In genomic region chr20:44959896-44960852, GRCh38 we compare ENCODE assay signal across 1 cellular context.
TF ChIP-seq lines count a peak whose summit lies in the region.

Gene TOMM34, minus strand, starts transcription at chr20:44960397. Its CDS starts 64 bp downstream, at chr20:44960333.

TF ChIP-seq in K562, 482 proteins besides CTCF, POLR2A, EP300 and RAD21 (continued from another document and continues in another):
- TF ChIP-seq RFX7 (CRISPR knock-in tag; IDR thresholded peaks at IDR 0.05) = no peak
- TF ChIP-seq EP400 (IDR thresholded peaks at IDR 0.05) = peak; percentile 89
- TF ChIP-seq ZNF239 (CRISPR knock-in tag; IDR thresholded peaks at IDR 0.05) = no peak
- TF ChIP-seq CREM (IDR thresholded peaks at IDR 0.05; ENCODE audit: low read depth) = peak; percentile 88
- TF ChIP-seq ZNF780A (CRISPR knock-in tag; IDR thresholded peaks at IDR 0.05) = no peak
- TF ChIP-seq ZKSCAN1 (IDR thresholded peaks at IDR 0.05; ENCODE audit: low read depth, low read length) = no peak
- no peak for TF ChIP-seq ZNF24 (IDR thresholded peaks at IDR 0.05)
- TF ChIP-seq, protein P1, sequence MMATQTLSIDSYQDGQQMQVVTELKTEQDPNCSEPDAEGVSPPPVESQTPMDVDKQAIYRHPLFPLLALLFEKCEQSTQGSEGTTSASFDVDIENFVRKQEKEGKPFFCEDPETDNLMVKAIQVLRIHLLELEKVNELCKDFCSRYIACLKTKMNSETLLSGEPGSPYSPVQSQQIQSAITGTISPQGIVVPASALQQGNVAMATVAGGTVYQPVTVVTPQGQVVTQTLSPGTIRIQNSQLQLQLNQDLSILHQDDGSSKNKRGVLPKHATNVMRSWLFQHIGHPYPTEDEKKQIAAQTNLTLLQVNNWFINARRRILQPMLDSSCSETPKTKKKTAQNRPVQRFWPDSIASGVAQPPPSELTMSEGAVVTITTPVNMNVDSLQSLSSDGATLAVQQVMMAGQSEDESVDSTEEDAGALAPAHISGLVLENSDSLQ (IDR thresholded peaks at IDR 0.05) = no peak
- TF ChIP-seq SUPT5H (IDR thresholded peaks at IDR 0.05) = peak; percentile 86
- no peak for TF ChIP-seq XRCC4 (IDR thresholded peaks at IDR 0.05; ENCODE audit: extremely low read depth, insufficient read depth, insufficient read length)
- no peak for TF ChIP-seq NR2C1 (IDR thresholded peaks at IDR 0.05)
- TF ChIP-seq NR2C1 (tag; IDR thresholded peaks at IDR 0.05) = no peak
- no peak; the same call in 1 of the 2 replicates for TF ChIP-seq SAFB (IDR thresholded peaks at IDR 0.05; ENCODE audit: borderline replicate concordance, low read depth, low read length)
- TF ChIP-seq YBX1 (IDR thresholded peaks at IDR 0.05) = no peak
- TF ChIP-seq, protein P2, sequence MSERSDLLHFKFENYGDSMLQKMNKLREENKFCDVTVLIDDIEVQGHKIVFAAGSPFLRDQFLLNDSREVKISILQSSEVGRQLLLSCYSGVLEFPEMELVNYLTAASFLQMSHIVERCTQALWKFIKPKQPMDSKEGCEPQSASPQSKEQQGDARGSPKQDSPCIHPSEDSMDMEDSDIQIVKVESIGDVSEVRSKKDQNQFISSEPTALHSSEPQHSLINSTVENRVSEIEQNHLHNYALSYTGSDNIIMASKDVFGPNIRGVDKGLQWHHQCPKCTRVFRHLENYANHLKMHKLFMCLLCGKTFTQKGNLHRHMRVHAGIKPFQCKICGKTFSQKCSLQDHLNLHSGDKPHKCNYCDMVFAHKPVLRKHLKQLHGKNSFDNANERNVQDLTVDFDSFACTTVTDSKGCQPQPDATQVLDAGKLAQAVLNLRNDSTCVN (CRISPR knock-in tag; IDR thresholded peaks at IDR 0.05) = no peak
- peak; percentile 61 for TF ChIP-seq SAP30 (IDR thresholded peaks at IDR 0.05; ENCODE audit: borderline replicate concordance, insufficient read depth, low read depth, low read length, poor library complexity, severe bottlenecking)
- TF ChIP-seq E2F1 (CRISPR knock-in tag; IDR thresholded peaks at IDR 0.05) = peak; percentile 71; the same call in 1 of the 2 replicates
- no peak for TF ChIP-seq CLOCK (CRISPR knock-in tag; IDR thresholded peaks at IDR 0.05; ENCODE audit: borderline replicate concordance)
- TF ChIP-seq ZBTB17 (CRISPR knock-in tag; IDR thresholded peaks at IDR 0.05) = no peak
- TF ChIP-seq ZNF778 (CRISPR knock-in tag; IDR thresholded peaks at IDR 0.05) = no peak
- no peak for TF ChIP-seq HINFP (tag; conservative IDR thresholded peaks at IDR 0.05; ENCODE audit: low read depth)
- TF ChIP-seq PTRF (tag; IDR thresholded peaks at IDR 0.05) = no peak
- TF ChIP-seq RHOXF2B (CRISPR knock-in tag; conservative IDR thresholded peaks at IDR 0.05) = no peak
- TF ChIP-seq ZNF592 (IDR thresholded peaks at IDR 0.05) = peak; percentile 85
- no peak for TF ChIP-seq ATF1 (CRISPR knock-in tag; IDR thresholded peaks at IDR 0.05)
- peak; percentile 84 for TF ChIP-seq ATF1 (tag; IDR thresholded peaks at IDR 0.05)
- peak; percentile 33; the same call in 1 of the 2 replicates for TF ChIP-seq NCOR1 (IDR thresholded peaks at IDR 0.05)
- TF ChIP-seq, protein P3, sequence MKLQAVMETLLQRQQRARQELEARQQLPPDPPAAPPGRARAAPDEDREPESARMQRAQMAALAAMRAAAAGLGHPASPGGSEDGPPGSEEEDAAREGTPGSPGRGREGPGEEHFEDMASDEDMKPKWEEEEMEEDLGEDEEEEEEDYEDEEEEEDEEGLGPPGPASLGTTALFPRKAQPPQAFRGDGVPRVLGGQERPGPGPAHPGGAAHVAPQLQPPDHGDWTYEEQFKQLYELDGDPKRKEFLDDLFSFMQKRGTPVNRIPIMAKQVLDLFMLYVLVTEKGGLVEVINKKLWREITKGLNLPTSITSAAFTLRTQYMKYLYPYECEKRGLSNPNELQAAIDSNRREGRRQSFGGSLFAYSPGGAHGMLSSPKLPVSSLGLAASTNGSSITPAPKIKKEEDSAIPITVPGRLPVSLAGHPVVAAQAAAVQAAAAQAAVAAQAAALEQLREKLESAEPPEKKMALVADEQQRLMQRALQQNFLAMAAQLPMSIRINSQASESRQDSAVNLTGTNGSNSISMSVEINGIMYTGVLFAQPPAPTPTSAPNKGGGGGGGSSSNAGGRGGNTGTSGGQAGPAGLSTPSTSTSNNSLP (IDR thresholded peaks at IDR 0.05; ENCODE audit: borderline replicate concordance, low read depth, low read length) = no peak
- TF ChIP-seq KAT2B (IDR thresholded peaks at IDR 0.05; ENCODE audit: low read depth, low read length) = no peak
- TF ChIP-seq, protein P4, sequence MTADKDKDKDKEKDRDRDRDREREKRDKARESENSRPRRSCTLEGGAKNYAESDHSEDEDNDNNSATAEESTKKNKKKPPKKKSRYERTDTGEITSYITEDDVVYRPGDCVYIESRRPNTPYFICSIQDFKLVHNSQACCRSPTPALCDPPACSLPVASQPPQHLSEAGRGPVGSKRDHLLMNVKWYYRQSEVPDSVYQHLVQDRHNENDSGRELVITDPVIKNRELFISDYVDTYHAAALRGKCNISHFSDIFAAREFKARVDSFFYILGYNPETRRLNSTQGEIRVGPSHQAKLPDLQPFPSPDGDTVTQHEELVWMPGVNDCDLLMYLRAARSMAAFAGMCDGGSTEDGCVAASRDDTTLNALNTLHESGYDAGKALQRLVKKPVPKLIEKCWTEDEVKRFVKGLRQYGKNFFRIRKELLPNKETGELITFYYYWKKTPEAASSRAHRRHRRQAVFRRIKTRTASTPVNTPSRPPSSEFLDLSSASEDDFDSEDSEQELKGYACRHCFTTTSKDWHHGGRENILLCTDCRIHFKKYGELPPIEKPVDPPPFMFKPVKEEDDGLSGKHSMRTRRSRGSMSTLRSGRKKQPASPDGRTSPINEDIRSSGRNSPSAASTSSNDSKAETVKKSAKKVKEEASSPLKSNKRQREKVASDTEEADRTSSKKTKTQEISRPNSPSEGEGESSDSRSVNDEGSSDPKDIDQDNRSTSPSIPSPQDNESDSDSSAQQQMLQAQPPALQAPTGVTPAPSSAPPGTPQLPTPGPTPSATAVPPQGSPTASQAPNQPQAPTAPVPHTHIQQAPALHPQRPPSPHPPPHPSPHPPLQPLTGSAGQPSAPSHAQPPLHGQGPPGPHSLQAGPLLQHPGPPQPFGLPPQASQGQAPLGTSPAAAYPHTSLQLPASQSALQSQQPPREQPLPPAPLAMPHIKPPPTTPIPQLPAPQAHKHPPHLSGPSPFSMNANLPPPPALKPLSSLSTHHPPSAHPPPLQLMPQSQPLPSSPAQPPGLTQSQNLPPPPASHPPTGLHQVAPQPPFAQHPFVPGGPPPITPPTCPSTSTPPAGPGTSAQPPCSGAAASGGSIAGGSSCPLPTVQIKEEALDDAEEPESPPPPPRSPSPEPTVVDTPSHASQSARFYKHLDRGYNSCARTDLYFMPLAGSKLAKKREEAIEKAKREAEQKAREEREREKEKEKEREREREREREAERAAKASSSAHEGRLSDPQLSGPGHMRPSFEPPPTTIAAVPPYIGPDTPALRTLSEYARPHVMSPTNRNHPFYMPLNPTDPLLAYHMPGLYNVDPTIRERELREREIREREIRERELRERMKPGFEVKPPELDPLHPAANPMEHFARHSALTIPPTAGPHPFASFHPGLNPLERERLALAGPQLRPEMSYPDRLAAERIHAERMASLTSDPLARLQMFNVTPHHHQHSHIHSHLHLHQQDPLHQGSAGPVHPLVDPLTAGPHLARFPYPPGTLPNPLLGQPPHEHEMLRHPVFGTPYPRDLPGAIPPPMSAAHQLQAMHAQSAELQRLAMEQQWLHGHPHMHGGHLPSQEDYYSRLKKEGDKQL (CRISPR knock-in tag; IDR thresholded peaks at IDR 0.05; ENCODE audit: borderline replicate concordance) = no peak
- TF ChIP-seq GATAD2A (IDR thresholded peaks at IDR 0.05) = no peak
- TF ChIP-seq ZNF143 (CRISPR knock-in tag; IDR thresholded peaks at IDR 0.05) = no peak
- TF ChIP-seq CBX2 (IDR thresholded peaks at IDR 0.05; ENCODE audit: insufficient read depth, low read length, poor library complexity, severe bottlenecking) = no peak
- TF ChIP-seq EZH2 (IDR thresholded peaks at IDR 0.05; ENCODE audit: borderline replicate concordance, low read depth, low read length) = no peak
- peak; percentile 76 for TF ChIP-seq TBP (optimal IDR thresholded peaks at IDR 0.05; ENCODE audit: low read depth, low read length)
- no peak for TF ChIP-seq NFXL1 (CRISPR knock-in tag; IDR thresholded peaks at IDR 0.05)
- TF ChIP-seq TAF1 (IDR thresholded peaks at IDR 0.05; ENCODE audit: control insufficient read depth, extremely low read depth, insufficient read depth, low read length, severe bottlenecking) = peak; percentile 76
- no peak for TF ChIP-seq HDAC8 (tag; IDR thresholded peaks at IDR 0.05)
